ENCODE assay signal across 8 cellular contexts in the genomic region with DNA sequence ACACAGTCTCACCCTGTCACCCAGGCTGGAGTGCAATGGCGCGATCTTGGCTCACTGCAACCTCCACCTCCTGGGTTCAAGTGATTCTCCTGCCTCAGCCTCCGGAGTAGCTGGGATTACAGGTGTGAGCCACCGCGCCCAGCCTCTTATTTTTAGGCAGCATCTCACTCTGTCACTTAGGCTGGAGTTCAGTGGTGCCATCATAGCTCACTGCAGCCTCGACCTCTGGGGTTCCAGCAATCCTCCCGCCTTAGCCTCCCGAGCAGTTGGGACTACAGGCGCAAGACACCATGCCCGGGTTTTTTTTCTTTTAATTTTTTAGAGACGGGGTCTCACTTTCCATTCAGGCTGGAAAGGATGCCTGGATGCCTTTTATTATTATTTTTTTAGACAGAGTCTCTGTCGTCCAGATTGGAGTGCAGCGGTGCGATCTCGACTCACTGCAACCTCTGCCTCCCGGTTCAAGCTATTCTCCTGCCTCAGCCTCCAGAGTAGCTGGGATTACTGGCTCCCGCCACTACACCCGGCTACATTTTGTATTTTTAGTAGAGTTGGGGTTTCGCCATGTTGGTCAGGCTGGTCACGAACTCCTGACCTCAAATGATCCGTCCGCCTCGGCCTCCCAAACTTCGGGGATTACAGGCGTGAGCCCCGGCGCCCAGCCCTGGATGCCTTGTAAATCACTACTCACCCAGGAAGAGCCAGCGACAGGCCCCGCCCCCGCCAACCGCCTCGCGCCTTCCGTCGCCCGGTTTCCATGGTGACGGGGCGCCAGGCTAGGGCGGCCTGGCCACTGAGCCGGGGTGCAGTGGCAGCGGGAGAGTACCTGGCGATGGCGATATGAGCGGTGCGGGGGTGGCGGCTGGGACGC. TPM values are rescaled to one million over a fixed set of nuclear protein-coding genes. Genes with fewer than 3 reads are reported as not detected.
DNase-seq lines count a peak whose midpoint lies in the region; ATAC-seq and TF ChIP-seq lines count a peak whose summit lies in the region.
"Not testable (repeated sequence)": the region's sequence is repeated elsewhere in the genome, so short reads cannot be mapped to it uniquely, and the experiment has no call there.

CCDC74A (plus strand) TSS at position 758 of the 871 bp plus-strand sequence; CDS start at position 841, 83 bp downstream.

- TF ChIP-seq CTCF in thoracic aorta (IDR thresholded peaks at IDR 0.05): not testable (repeated sequence)

- not testable (repeated sequence) for H3K27ac ChIP-seq in thoracic aorta

- DNase-seq in NCI-H1105 treated with DMSO at 0.1 percent for 48 hours (lab: John Stamatoyannopoulos, UW) (peak; percentile 64), SW 1271 (lab: John Stamatoyannopoulos, UW) (peak; percentile 82 to 88), head of caudate nucleus (peak; percentile 25 to 84 (median 69)), pons (ENCODE audit: low spot score) (peak; percentile 11)
- DNase-seq in activated naive CD4-positive, alpha-beta T cell treated with anti-CD3 and anti-CD28 coated beads, Interleukin-2, amount 50 U/mL, for 16 hours: peak; percentile 76
- not testable (repeated sequence) for DNase-seq in thoracic aorta (ENCODE audit: low spot score)

- ATAC-seq in GM18499 (IDR thresholded peaks at IDR 0.05; ENCODE audit: insufficient read depth, unreplicated experiment) (peak; percentile 61), HG02852 (IDR thresholded peaks at IDR 0.05; ENCODE audit: unreplicated experiment) (peak; percentile 81), thoracic aorta (ENCODE audit: insufficient number of reproducible peaks, low FRiP score, low read depth) (peak; percentile 54)

- intact Hi-C loops in head of caudate nucleus (cut with DNase I): not testable (repeated sequence)

- not testable (repeated sequence) for H3K27me3 ChIP-seq in thoracic aorta (replicated peaks; ENCODE audit: insufficient read depth)

- not testable (repeated sequence) for H3K36me3 ChIP-seq in thoracic aorta

- not testable (repeated sequence) for H3K9me3 ChIP-seq in thoracic aorta

- peak within 1 kb of the TSS; percentile 71 for H3K4me3 ChIP-seq in thoracic aorta

- not testable (repeated sequence) for H3K4me1 ChIP-seq in thoracic aorta (ENCODE audit: control insufficient read depth in 1 of 2, low read depth in 2 of 2)

RNA-seq across cellular contexts. Expression of gene CCDC74A, which starts in this region (rescaled TPM):
- 10 to 100 TPM in 1 of 2 donors, 1 to 10 TPM in 1; 2.6 to 13.9 TPM for total RNA-seq in thoracic aorta
